ENCODE assay signal across 8 cellular contexts in genomic region chr4:4334798-4335520, GRCh38. TPM values are rescaled to one million over a fixed set of nuclear protein-coding genes. Genes with fewer than 3 reads are reported as not detected.
DNase-seq lines count a peak whose midpoint lies in the region; ATAC-seq and TF ChIP-seq lines count a peak whose summit lies in the region.

No MANE protein-coding gene starts in this region.

- CTCF ChIA-PET in HEK293 (lab: Yijun Ruan, JAX) = interaction anchor here (0.7 to 3.2 kb wide), 5 partner anchors 27 to 165 kb away, joined by 3 to 18 read pairs (median 3); no protein-coding TSS in a partner anchor

- H3K9me3 ChIP-seq in HEK293 (ENCODE audit: control insufficient read depth, insufficient read depth, low read depth, low read length) (no peaks in the 10 kb centered on the region), lung (ENCODE audit: control insufficient read depth in 2 of 2, insufficient read depth in 1 of 2, low read length in 1 of 2) (peaks cover 0 to 2% of the 10 kb centered on the region in 2 donors)

- POLR2A ChIA-PET in HEK293 (lab: Yijun Ruan, JAX) = no interaction called here

- DNase-seq in GM10266 (ENCODE audit: extremely low spot score) (peak; percentile 59), NCI-H2029 treated with DMSO at 0.1 percent for 48 hours (lab: John Stamatoyannopoulos, UW) (peak; percentile 40), chondrocyte (ENCODE audit: low spot score) (peak; percentile 46), lung (ENCODE audit: low spot score) (peak; percentile 70)
- peak; percentile 67 to 75 for DNase-seq in activated CD4-positive, alpha-beta T cell treated with anti-CD3 and anti-CD28 coated beads for 4 hours
- peak; percentile 42 to 47 for DNase-seq in stimulated activated CD8-positive, alpha-beta memory T cell treated with anti-CD3 and anti-CD28 coated beads, Interleukin-15, amount 100 ng/mL, for 4 hours (ENCODE audit: low read depth in 2 of 2)

- H3K27me3 Mint-ChIP-seq in chondrocyte (ENCODE audit: low read depth) = peaks cover 17% of the 10 kb centered on the region

- TF ChIP-seq CTCF in GM10266 (IDR thresholded peaks at IDR 0.05; ENCODE audit: control insufficient read depth, insufficient read depth, low read depth, missing control alignments) (peak; percentile 95), HEK293 (tag by site-specific recombination; IDR thresholded peaks at IDR 0.05) (peak; percentile 63), chondrocyte (IDR thresholded peaks at IDR 0.05) (peak; percentile 86), lung (IDR thresholded peaks at IDR 0.05; ENCODE audit: control extremely low read depth, extremely low read depth) (peak; percentile 66)

- no peak for ATAC-seq in lung (ENCODE audit: insufficient read depth, low FRiP score)
- no peak for ATAC-seq in GM19463 (IDR thresholded peaks at IDR 0.05; ENCODE audit: unreplicated experiment)

- H3K36me3 ChIP-seq in HEK293 (ENCODE audit: control insufficient read depth in 2 of 2, insufficient read depth in 1 of 2, low read length in 2 of 2) = no peaks in the 10 kb centered on the region
- H3K36me3 ChIP-seq in lung (ENCODE audit: control insufficient read depth in 2 of 2, insufficient read depth in 2 of 2, low read length in 2 of 2) = no peaks in the 10 kb centered on the region

- peaks cover 9% of the 10 kb centered on the region for H3K4me1 Mint-ChIP-seq in chondrocyte (ENCODE audit: low read depth)

- peaks cover 3% of the 10 kb centered on the region for H3K9me3 Mint-ChIP-seq in chondrocyte (ENCODE audit: low read depth)

- no peak overlapping the region for H3K4me3 Mint-ChIP-seq in chondrocyte (ENCODE audit: unreplicated experiment)

- H3K27ac ChIP-seq in HEK293 (ENCODE audit: extremely low read depth, low read depth, low read length) = no peak overlapping the region
- H3K27ac ChIP-seq in lung (ENCODE audit: low read depth in 1 of 2, low read length in 1 of 2) = no peak overlapping the region

- no peaks in the 10 kb centered on the region for H3K36me3 Mint-ChIP-seq in chondrocyte (ENCODE audit: low read depth)

- H3K27ac Mint-ChIP-seq in chondrocyte (ENCODE audit: unreplicated experiment) = no peak overlapping the region

- WGBS in lung, 2 donors = 52 to 54% methylated on average over 21 of the region's 21 CpGs

- H3K4me3 ChIP-seq in HEK293 (ENCODE audit: low read depth, low read length) = no peak overlapping the region
- no peak overlapping the region for H3K4me3 ChIP-seq in lung

- H3K27me3 ChIP-seq in lung (ENCODE audit: control insufficient read depth, insufficient read depth) = no peaks in the 10 kb centered on the region

- H3K4me1 ChIP-seq in HEK293 (ENCODE audit: control insufficient read depth, insufficient read depth, low read length) (no peaks in the 10 kb centered on the region), lung (ENCODE audit: control insufficient read depth in 2 of 2, insufficient read depth in 2 of 2, low read length in 2 of 2) (no peaks in the 10 kb centered on the region)

TF ChIP-seq in HEK293, 187 proteins besides CTCF, POLR2A, EP300 and RAD21 (continues in another document):
- TF ChIP-seq SP7 (tag by site-specific recombination; IDR thresholded peaks at IDR 0.05) = no peak
- TF ChIP-seq ZNF280D (tag by site-specific recombination; IDR thresholded peaks at IDR 0.05) = no peak
- no peak for TF ChIP-seq ZNF449 (tag by site-specific recombination; IDR thresholded peaks at IDR 0.05)
- no peak for TF ChIP-seq ZNF645 (tag by site-specific recombination; IDR thresholded peaks at IDR 0.05)
- TF ChIP-seq ZNF223 (tag by site-specific recombination; IDR thresholded peaks at IDR 0.05) = no peak
- peak; percentile 13; the same call in 1 of the 2 replicates for TF ChIP-seq ZBTB8A (tag by site-specific recombination; IDR thresholded peaks at IDR 0.05)
- TF ChIP-seq ZNF391 (tag by site-specific recombination; IDR thresholded peaks at IDR 0.05; ENCODE audit: borderline replicate concordance, low read depth) = no peak
- TF ChIP-seq ZNF510 (tag by site-specific recombination; IDR thresholded peaks at IDR 0.05; ENCODE audit: insufficient replicate concordance) = no peak
- no peak for TF ChIP-seq ZNF155 (tag by site-specific recombination; IDR thresholded peaks at IDR 0.05)
- no peak for TF ChIP-seq INSM2 (tag by site-specific recombination; IDR thresholded peaks at IDR 0.05)
- no peak for TF ChIP-seq ZSCAN23 (tag by site-specific recombination; IDR thresholded peaks at IDR 0.05)
- TF ChIP-seq ZNF114 (tag by site-specific recombination; IDR thresholded peaks at IDR 0.05) = no peak
- TF ChIP-seq ZNF362 (tag by site-specific recombination; IDR thresholded peaks at IDR 0.05) = no peak
- peak; percentile 99 for TF ChIP-seq SCRT2 (tag by site-specific recombination; IDR thresholded peaks at IDR 0.05)
- TF ChIP-seq MYNN (tag by site-specific recombination; IDR thresholded peaks at IDR 0.05; ENCODE audit: borderline replicate concordance) = no peak
- no peak for TF ChIP-seq ZBTB48 (tag by site-specific recombination; IDR thresholded peaks at IDR 0.05)
- TF ChIP-seq ZFP3 (tag by site-specific recombination; IDR thresholded peaks at IDR 0.05; ENCODE audit: low read depth) = no peak

RNA-seq across cellular contexts. Expression of gene ZBTB49, which starts 44.9 kb away (rescaled TPM):
- total RNA-seq in chondrocyte (4.3 to 6.4 TPM (median 5.2 TPM) in 3 replicates), lung (1 to 10 TPM; 4.8 to 9.0 TPM)
- polyA plus RNA-seq in lung = 1 to 10 TPM; 1.8 to 3.5 TPM

RNA-seq across cellular contexts. Expression of gene LYAR, which starts 45.0 kb away (rescaled TPM):
- total RNA-seq in chondrocyte (6.3 to 9.5 TPM (median 6.6 TPM) in 3 replicates), lung (10 to 100 TPM in 1 of 2 donors, 1 to 10 TPM in 1; 9.3 to 11.8 TPM)
- 10 to 100 TPM; 17.0 to 19.5 TPM for polyA plus RNA-seq in lung

RNA-seq across cellular contexts. Expression of gene NSG1, which starts 51.9 kb away (rescaled TPM):
- 0.42 TPM in 1 of 3 replicates, not detected in the others for total RNA-seq in chondrocyte
- total RNA-seq in lung = 10 to 100 TPM in 1 of 2 donors, 1 to 10 TPM in 1; 2.4 to 22.4 TPM
- polyA plus RNA-seq in lung = under 1 TPM; 0.39 to 0.77 TPM
